20 cellular contexts compared by ENCODE assay signal in genomic region chr2:36565712-36566111, GRCh38. TPM values are rescaled to one million over a fixed set of nuclear protein-coding genes. Genes with fewer than 3 reads are reported as not detected.
DNase-seq lines count a peak whose midpoint lies in the region; ATAC-seq and TF ChIP-seq lines count a peak whose summit lies in the region.
"Had no signal": no experiment of that assay in that cellular context is flagged by ENCODE, and none has a peak within 500 bp of the region (broad histone marks: within the 10 kb centered on the region; RNA-seq: fewer than 3 reads in every experiment).

No MANE protein-coding gene starts in this region.

- no TSS peak for BruUV-seq in MCF 10A (replicated peaks; lab: Mats Ljungman, UMichigan)

- H3K9me3 ChIP-seq in breast epithelium = no peaks in the 10 kb centered on the region
- H3K9me3 ChIP-seq: SK-N-SH had no signal

- ATAC-seq in left colon = no peak

- CTCF ChIA-PET in MCF 10A (lab: Yijun Ruan, JAX) = interaction anchor here (0.6 kb wide), 1 partner anchor 983 kb away, joined by 3 read pairs; no protein-coding TSS in a partner anchor

- H3K4me1 Mint-ChIP-seq in MCF 10A (ENCODE audit: insufficient read depth, unreplicated experiment) = peaks cover 54% of the 10 kb centered on the region
- peaks cover 69% of the 10 kb centered on the region for H3K4me1 Mint-ChIP-seq in osteocyte (ENCODE audit: unreplicated experiment)
- H3K4me1 Mint-ChIP-seq: B cell had no signal

- TF ChIP-seq CTCF in MCF 10A (IDR thresholded peaks at IDR 0.05; ENCODE audit: unreplicated experiment) = no peak
- TF ChIP-seq CTCF in breast epithelium (IDR thresholded peaks at IDR 0.05) = no peak
- no peak for TF ChIP-seq CTCF in osteocyte (IDR thresholded peaks at IDR 0.05)

- no peak for TF ChIP-seq POLR2A in breast epithelium (IDR thresholded peaks at IDR 0.05)

- H3K27me3 ChIP-seq in breast epithelium = no peaks in the 10 kb centered on the region

- POLR2A ChIA-PET in MCF 10A (lab: Yijun Ruan, JAX) = no interaction called here

- peak overlapping the region; percentile 74 for H3K27ac Mint-ChIP-seq in MCF 10A (ENCODE audit: low read depth, unreplicated experiment)
- H3K27ac Mint-ChIP-seq in osteocyte (ENCODE audit: unreplicated experiment) = peak overlapping the region; percentile 3
- H3K27ac Mint-ChIP-seq: B cell had no signal

- H3K27ac ChIP-seq in breast epithelium = no peak overlapping the region
- H3K27ac ChIP-seq: RWPE1 had no signal

- peaks cover 27% of the 10 kb centered on the region for H3K36me3 Mint-ChIP-seq in MCF 10A (ENCODE audit: insufficient read depth, unreplicated experiment)
- H3K36me3 Mint-ChIP-seq in osteocyte (ENCODE audit: unreplicated experiment) = peaks cover 9% of the 10 kb centered on the region

- H3K4me3 Mint-ChIP-seq in MCF 10A (ENCODE audit: unreplicated experiment) = no peak overlapping the region
- H3K4me3 Mint-ChIP-seq in osteocyte (ENCODE audit: unreplicated experiment) = no peak overlapping the region
- H3K4me3 Mint-ChIP-seq: B cell had no signal

- H3K27me3 Mint-ChIP-seq in MCF 10A (ENCODE audit: insufficient read depth, unreplicated experiment) (no peaks in the 10 kb centered on the region), osteocyte (ENCODE audit: unreplicated experiment) (no peaks in the 10 kb centered on the region)
- H3K27me3 Mint-ChIP-seq: B cell had no signal

- DNase-seq in MCF 10A (ENCODE audit: unreplicated experiment) (no peak), breast epithelium (ENCODE audit: low spot score in 2 of 2) (no peak), dermis blood vessel endothelial cell (peak; percentile 65), osteocyte (ENCODE audit: extremely low spot score, unreplicated experiment) (no peak), left colon (no peak), D341Med (ENCODE audit: low spot score) (no peak), 8988T (no peak)
- DNase-seq: EL, Kasumi-1, MM.1S, NCI-H1048, NCI-H1417 treated with DMSO at 0.1 percent for 48 hours, NCI-H187, NCI-H446 treated with DMSO at 0.1 percent for 48 hours, NCI-H526 treated with DMSO at 0.1 percent for 48 hours, OCI-M1, SIG-M5, SK-N-SH had no signal

- H3K4me3 ChIP-seq in breast epithelium = no peak overlapping the region

- H3K9me3 Mint-ChIP-seq in MCF 10A (ENCODE audit: unreplicated experiment) (peaks cover 5% of the 10 kb centered on the region), osteocyte (ENCODE audit: unreplicated experiment) (no peaks in the 10 kb centered on the region)

- intact Hi-C loops in MCF 10A (cut with micrococcal nuclease) (no loop called here), breast epithelium (cut with DNase I; ENCODE audit: low total_unique reads) (no loop called here), left colon (cut with DNase I, micrococcal nuclease) (no loop called here)

- H3K4me1 ChIP-seq in breast epithelium = no peaks in the 10 kb centered on the region

- H3K36me3 ChIP-seq in breast epithelium = no peaks in the 10 kb centered on the region

RNA-seq across cellular contexts. Expression of gene FEZ2, which starts 32.3 kb away (rescaled TPM):
- total RNA-seq in MCF 10A (2022) (31.9 and 43.4 TPM in 2 replicates), breast epithelium (10 to 100 TPM; 48.5 to 63.8 (median 49.0) TPM), dermis blood vessel endothelial cell (103 and 115 TPM in 2 replicates), osteocyte (50.5 and 52.9 TPM in 2 replicates), left colon (10 to 100 TPM; 45.3 to 54.4 TPM)
